ENCODE assay signal across 1 cellular context in the genomic region with DNA sequence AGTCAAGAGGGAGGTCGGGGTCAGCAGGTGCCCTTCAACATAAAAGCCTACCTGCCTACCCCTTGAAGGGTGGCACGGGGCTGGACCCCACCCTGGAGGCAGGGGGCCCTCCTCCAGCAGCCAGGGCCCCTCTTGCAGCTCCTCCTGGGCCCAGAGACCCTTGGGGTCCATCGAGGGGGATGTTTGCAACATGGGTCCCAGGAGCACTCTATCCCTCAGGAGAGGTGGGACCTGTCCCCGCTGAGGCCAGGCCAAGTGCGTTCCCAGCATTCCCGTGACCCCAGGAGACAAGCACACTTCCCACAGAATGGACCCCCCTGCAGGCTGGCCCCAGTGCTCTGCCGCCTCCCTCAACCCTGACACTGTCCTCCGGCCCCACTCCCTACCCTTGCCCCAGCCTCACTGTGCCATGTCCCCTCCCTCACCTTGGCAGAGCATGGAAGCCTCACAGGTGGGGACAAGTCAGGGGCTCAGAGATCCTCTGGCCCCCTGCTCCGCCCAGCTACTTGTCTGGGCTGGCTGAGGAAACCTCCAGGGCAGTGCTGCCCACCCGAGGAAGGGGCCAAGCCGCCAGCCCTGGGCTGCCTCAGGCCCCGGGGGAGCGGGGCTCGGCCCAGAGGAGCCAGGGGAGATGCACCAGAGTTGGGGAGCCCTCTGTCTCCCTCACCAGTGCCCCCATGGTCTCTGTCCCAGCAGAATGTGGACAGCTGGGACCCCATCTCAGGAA.
TF ChIP-seq lines count a peak whose summit lies in the region.

No MANE protein-coding gene starts in this region.

TF ChIP-seq in IMR-90, 13 proteins besides CTCF, POLR2A, EP300 and RAD21:
- TF ChIP-seq, protein P1, sequence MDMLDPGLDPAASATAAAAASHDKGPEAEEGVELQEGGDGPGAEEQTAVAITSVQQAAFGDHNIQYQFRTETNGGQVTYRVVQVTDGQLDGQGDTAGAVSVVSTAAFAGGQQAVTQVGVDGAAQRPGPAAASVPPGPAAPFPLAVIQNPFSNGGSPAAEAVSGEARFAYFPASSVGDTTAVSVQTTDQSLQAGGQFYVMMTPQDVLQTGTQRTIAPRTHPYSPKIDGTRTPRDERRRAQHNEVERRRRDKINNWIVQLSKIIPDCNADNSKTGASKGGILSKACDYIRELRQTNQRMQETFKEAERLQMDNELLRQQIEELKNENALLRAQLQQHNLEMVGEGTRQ (IDR thresholded peaks at IDR 0.05; ENCODE audit: low read depth, low read length), result no peak
- TF ChIP-seq SMC3 (IDR thresholded peaks at IDR 0.05; ENCODE audit: low read depth, low read length), result no peak
TF ChIP-seq in IMR-90: peak in this region for 0.
